Comparison of ENCODE assay signal across 9 cellular contexts in the genomic region with DNA sequence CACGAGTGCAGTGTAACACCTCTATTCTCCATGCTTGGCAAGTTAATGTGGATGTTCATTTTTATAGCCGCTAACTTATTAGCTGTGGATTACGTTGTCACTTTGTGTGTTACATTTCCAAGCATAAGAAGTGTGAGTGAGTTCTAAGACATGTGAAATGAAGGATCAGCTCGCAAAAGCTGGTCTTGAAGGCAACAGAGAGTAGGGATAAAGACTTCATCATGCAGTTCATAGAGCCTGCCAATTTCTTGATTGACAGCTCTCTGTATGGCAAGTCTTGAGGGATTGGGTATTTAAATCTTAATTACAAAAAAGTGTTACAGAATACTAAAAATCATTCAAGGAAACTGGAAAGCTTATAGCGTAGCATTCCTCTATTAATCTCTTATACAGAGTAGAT. TPM values are rescaled to one million over a fixed set of nuclear protein-coding genes. Genes with fewer than 3 reads are reported as not detected.
"Had no signal": no experiment of that assay in that cellular context is flagged by ENCODE, and none has a peak within 500 bp of the region (broad histone marks: within the 10 kb centered on the region; RNA-seq: fewer than 3 reads in every experiment).

No MANE protein-coding gene starts in this region.

- FAIRE-seq: G401.6, GM12878, GM12891, GM12892, GM18507, GM19239 had no signal

- H3K4me3 ChIP-seq: GM12878 had no signal

- ATAC-seq: GM12878 had no signal

- DNase-seq: GDM1, GF-D8 had no signal

RNA-seq across cellular contexts. Expression of a gene that starts 25.8 kb away (rescaled TPM):
- total RNA-seq: G401 had no signal

RNA-seq across cellular contexts. Expression of a gene that starts 52.2 kb away (rescaled TPM):
- total RNA-seq: G401, GM12878 had no signal
- polyA plus RNA-seq: GM12878 had no signal
